Comparison of ENCODE assay signal across 10 cellular contexts in the genomic region with DNA sequence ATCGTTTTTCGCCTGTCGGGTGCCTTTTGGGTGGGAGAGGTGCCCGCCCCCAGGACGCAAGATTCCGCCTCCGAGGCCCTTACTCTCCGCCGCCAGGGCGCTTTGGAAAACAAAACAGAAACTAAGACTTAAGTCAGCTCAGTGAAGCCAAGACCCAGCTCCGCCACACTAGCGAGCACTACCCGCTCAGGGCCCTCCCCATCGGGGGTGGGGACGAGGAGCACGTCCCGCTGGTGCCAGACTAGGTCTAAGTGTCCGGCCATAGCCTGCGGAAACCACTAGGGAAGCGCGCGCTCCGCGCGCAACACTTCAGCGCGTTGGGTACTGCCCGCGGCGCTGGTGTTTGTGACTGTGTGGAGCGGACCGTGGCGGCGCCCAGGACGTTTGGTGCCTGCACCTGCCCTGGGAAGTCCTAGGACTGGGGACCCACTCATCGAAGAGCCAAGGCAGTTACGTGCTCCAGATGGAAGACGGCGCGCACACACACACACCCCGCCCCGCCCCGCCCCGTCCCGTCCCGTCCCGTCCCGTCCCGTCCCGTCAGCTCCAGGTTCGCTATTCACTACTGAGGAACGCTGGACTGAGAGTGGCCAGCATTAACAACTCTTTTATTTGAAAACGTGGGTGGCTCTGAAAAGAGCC. TPM values are rescaled to one million over a fixed set of nuclear protein-coding genes. Genes with fewer than 3 reads are reported as not detected.
DNase-seq lines count a peak whose midpoint lies in the region; ATAC-seq and TF ChIP-seq lines count a peak whose summit lies in the region.
"Not testable (repeated sequence)": the region's sequence is repeated elsewhere in the genome, so short reads cannot be mapped to it uniquely, and the experiment has no call there.
"Had no signal": no experiment of that assay in that cellular context is flagged by ENCODE, and none has a peak within 500 bp of the region (broad histone marks: within the 10 kb centered on the region; RNA-seq: fewer than 3 reads in every experiment).

No MANE protein-coding gene starts in this region.

- not testable (repeated sequence) for BruUV-seq in PC-3 (replicated peaks; lab: Mats Ljungman, UMichigan)

- H3K36me3 ChIP-seq in PC-3 (ENCODE audit: low read depth, low read length), result not testable (repeated sequence)

- H3K79me2 ChIP-seq in PC-3 (ENCODE audit: low read length), result peaks cover 35% of the 10 kb centered on the region

- not testable (repeated sequence) for H4K20me1 ChIP-seq in PC-3 (ENCODE audit: low read length)

- H3K27ac ChIP-seq in PC-3 (ENCODE audit: low read length), result not testable (repeated sequence)

- H3K9me2 ChIP-seq in PC-3 (replicated peaks; ENCODE audit: low read length), result not testable (repeated sequence)

- H3F3A ChIP-seq in PC-3 (ENCODE audit: low read length, unreplicated experiment), result not testable (repeated sequence)

- H3K27me3 Mint-ChIP-seq in central memory CD8-positive, alpha-beta T cell; naive B cell: not testable (repeated sequence)

- H3K36me3 Mint-ChIP-seq in central memory CD8-positive, alpha-beta T cell (ENCODE audit: insufficient read depth); naive B cell: not testable (repeated sequence)

- H3K4me1 ChIP-seq in PC-3 (ENCODE audit: insufficient read depth, low read length), result peaks cover 18% of the 10 kb centered on the region

- not testable (repeated sequence) for DNase-seq in PC-3; central memory CD8-positive, alpha-beta T cell (ENCODE audit: low spot score in 2 of 2); naive B cell

- intact Hi-C loops in PC-3 (cut with micrococcal nuclease), result not testable (repeated sequence)

- H3K9ac ChIP-seq in PC-3 (ENCODE audit: low read length), result not testable (repeated sequence)

- H3K27ac Mint-ChIP-seq in central memory CD8-positive, alpha-beta T cell (ENCODE audit: low read depth); naive B cell: not testable (repeated sequence)

- H2AFZ ChIP-seq in PC-3 (ENCODE audit: low read length), result not testable (repeated sequence)

- not testable (repeated sequence) for H3K4me3 ChIP-seq in PC-3 (ENCODE audit: low read length)

- not testable (repeated sequence) for H3K27me3 ChIP-seq in PC-3 (ENCODE audit: low read length)

- H3K9me3 Mint-ChIP-seq in central memory CD8-positive, alpha-beta T cell; naive B cell: not testable (repeated sequence)

- H3K4me1 Mint-ChIP-seq in central memory CD8-positive, alpha-beta T cell, result peaks cover 29% of the 10 kb centered on the region
- peaks cover 23 to 27% (median 27%) of the 10 kb centered on the region in 3 donors for H3K4me1 Mint-ChIP-seq in naive B cell

- TF ChIP-seq CTCF in PC-3 (conservative IDR thresholded peaks at IDR 0.05; ENCODE audit: low read depth, low read length), result not testable (repeated sequence)

- H3K4me2 ChIP-seq in PC-3 (ENCODE audit: low read length), result not testable (repeated sequence)

- CTCF ChIA-PET in PC-3 (lab: Charles Lee), result not testable (repeated sequence)

- H3K9me3 ChIP-seq in PC-3 (ENCODE audit: low read length), result not testable (repeated sequence)

- POLR2A ChIA-PET in PC-3 (lab: Charles Lee; ENCODE audit: unreplicated experiment), result not testable (repeated sequence)

- H3K4me3 Mint-ChIP-seq in central memory CD8-positive, alpha-beta T cell; naive B cell: not testable (repeated sequence)

- ATAC-seq in GM18870 (IDR thresholded peaks at IDR 0.05; ENCODE audit: unreplicated experiment) (peak; percentile 23), GM21381 (IDR thresholded peaks at IDR 0.05; ENCODE audit: unreplicated experiment) (peak; percentile 30), HG02759 (IDR thresholded peaks at IDR 0.05; ENCODE audit: unreplicated experiment) (peak; percentile 40), HG03108 (IDR thresholded peaks at IDR 0.05; ENCODE audit: unreplicated experiment) (peak; percentile 35), PC-3 (peak; percentile 29), naive B cell (ENCODE audit: low read depth in 2 of 2) (peak; percentile 64 to 69)
- ATAC-seq in central memory CD8-positive, alpha-beta T cell (replicated peaks; ENCODE audit: extremely low read depth, poor library complexity, severe bottlenecking), result peak; percentile 70

RNA-seq across cellular contexts. Expression of gene BOLA1, which starts 57.6 kb away (rescaled TPM):
- total RNA-seq in PC-3 (2014; rRNA removed), result 27.6 and 38.6 TPM in 2 replicates
- polyA plus RNA-seq in naive B cell (ENCODE audit: low read depth in 6 of 6), result 10 to 100 TPM; 19.2 to 37.0 (median 28.0) TPM

RNA-seq across cellular contexts. Expression of gene FCGR1A, which starts 59.2 kb away (rescaled TPM):
- not detected in 2 replicates for total RNA-seq in PC-3 (2014; rRNA removed)
- not detected for polyA plus RNA-seq in naive B cell (ENCODE audit: low read depth in 6 of 6)
- total RNA-seq: activated naive CD8-positive, alpha-beta T cell treated with anti-CD3 and anti-CD28 coated beads for 36 hours; neural crest cell; T-helper 2 cell treated with Interferon-gamma antibody and Interleukin-4, amounts not matched to agents 100 ng/mL and 5 ng/mL, for 36 hours had no signal
